ENCODE assay signal across 20 cellular contexts in the genomic region with DNA sequence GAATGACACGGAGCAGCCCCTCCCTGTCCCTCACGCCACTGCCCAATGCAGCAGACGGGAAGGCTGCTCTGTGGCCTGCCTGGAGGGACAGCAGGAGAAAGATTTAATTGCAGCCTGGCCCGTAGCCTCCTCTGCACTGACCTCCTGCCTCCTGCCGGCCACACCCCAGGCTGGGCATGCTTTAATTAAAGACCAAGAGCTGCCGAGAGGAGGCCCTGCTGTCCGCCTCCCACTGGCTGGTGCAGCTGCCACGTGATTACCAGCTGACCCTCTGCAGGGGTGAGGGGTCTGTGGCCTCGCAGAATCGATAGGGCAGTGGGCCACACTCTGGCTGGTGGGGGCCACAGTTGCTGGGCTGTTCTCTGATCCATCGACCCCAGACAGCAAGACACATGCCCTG.
"Had no signal": no experiment of that assay in that cellular context is flagged by ENCODE, and none has a peak within 500 bp of the region (broad histone marks: within the 10 kb centered on the region; RNA-seq: fewer than 3 reads in every experiment).

No MANE protein-coding gene starts in this region.

- H3K4me3 ChIP-seq: smooth muscle cell, tibial nerve had no signal

- H3K4me3 Mint-ChIP-seq: activated CD8-positive, alpha-beta memory T cell treated with anti-CD3 and anti-CD28 coated beads, Interleukin-2, amount 10 ng/mL, durations not matched to agents 7 days and 5 days; activated naive CD8-positive, alpha-beta T cell; activated T-cell treated with anti-CD3 and anti-CD28 coated beads, Interleukin-2, amount 50 U/mL, for 24 hours; brain; central memory CD8-positive, alpha-beta T cell; dendritic cell treated with granulocyte-macrophage colony-stimulating factor and Interleukin-4, amounts not matched to agents 40 ng/mL and 50 ng/mL, for 4 days; immature natural killer cell; natural killer cell treated with Interleukin-12 subunit alpha and Interleukin-12 subunit beta and Interleukin-15 and Interleukin-18, amount 100 ng/mL, for 72 hours; stimulated activated effector memory CD8-positive, alpha-beta T cell treated with anti-CD3 and anti-CD28 coated beads, Interleukin-12 subunit alpha, Interleukin-12 subunit beta, amount 100 ng/mL, for 72 hours; T-helper 2 cell treated with Interferon-gamma antibody and Interleukin-4, amounts not matched to agents 5 μg/mL and 100 μg/mL, for 36 hours had no signal

- H3K27me3 Mint-ChIP-seq: activated naive CD8-positive, alpha-beta T cell; brain had no signal

- H3K27ac Mint-ChIP-seq: activated CD8-positive, alpha-beta memory T cell treated with anti-CD3 and anti-CD28 coated beads, Interleukin-2, amount 10 ng/mL, durations not matched to agents 7 days and 5 days; activated naive CD8-positive, alpha-beta T cell; activated T-cell treated with anti-CD3 and anti-CD28 coated beads, Interleukin-2, amount 50 U/mL, for 24 hours; dendritic cell treated with granulocyte-macrophage colony-stimulating factor and Interleukin-4, amounts not matched to agents 40 ng/mL and 50 ng/mL, for 4 days; immature natural killer cell; natural killer cell treated with Interleukin-12 subunit alpha and Interleukin-12 subunit beta and Interleukin-15 and Interleukin-18, amount 100 ng/mL, for 72 hours; stimulated activated effector memory CD8-positive, alpha-beta T cell treated with anti-CD3 and anti-CD28 coated beads, Interleukin-12 subunit alpha, Interleukin-12 subunit beta, amount 100 ng/mL, for 72 hours; T-helper 2 cell treated with Interferon-gamma antibody and Interleukin-4, amounts not matched to agents 5 μg/mL and 100 μg/mL, for 36 hours had no signal

- H3K36me3 Mint-ChIP-seq: activated CD8-positive, alpha-beta memory T cell treated with anti-CD3 and anti-CD28 coated beads, Interleukin-2, amount 10 ng/mL, durations not matched to agents 7 days and 5 days; activated naive CD8-positive, alpha-beta T cell; brain; immature natural killer cell; natural killer cell treated with Interleukin-12 subunit alpha and Interleukin-12 subunit beta and Interleukin-15 and Interleukin-18, amount 100 ng/mL, for 72 hours; stimulated activated effector memory CD8-positive, alpha-beta T cell treated with anti-CD3 and anti-CD28 coated beads, Interleukin-12 subunit alpha, Interleukin-12 subunit beta, amount 100 ng/mL, for 72 hours had no signal

- H3K36me3 ChIP-seq: tibial nerve had no signal

- H3K79me2 ChIP-seq: parathyroid adenoma had no signal

- H3K9me3 Mint-ChIP-seq: activated T-cell treated with anti-CD3 and anti-CD28 coated beads, Interleukin-2, amount 50 U/mL, for 24 hours; central memory CD8-positive, alpha-beta T cell; dendritic cell treated with granulocyte-macrophage colony-stimulating factor and Interleukin-4, amounts not matched to agents 40 ng/mL and 50 ng/mL, for 4 days; immature natural killer cell; natural killer cell treated with Interleukin-12 subunit alpha and Interleukin-12 subunit beta and Interleukin-15 and Interleukin-18, amount 100 ng/mL, for 72 hours; stimulated activated effector memory CD8-positive, alpha-beta T cell treated with anti-CD3 and anti-CD28 coated beads, Interleukin-12 subunit alpha, Interleukin-12 subunit beta, amount 100 ng/mL, for 72 hours; T-helper 2 cell treated with Interferon-gamma antibody and Interleukin-4, amounts not matched to agents 5 μg/mL and 100 μg/mL, for 36 hours had no signal

- H2AFZ ChIP-seq: parathyroid adenoma had no signal

- H3K4me2 ChIP-seq: smooth muscle cell had no signal

- DNase-seq: activated CD4-positive, alpha-beta T cell treated with anti-CD3 and anti-CD28 coated beads for 1 hour; activated CD4-positive, alpha-beta T cell treated with anti-CD3 and anti-CD28 coated beads, Interleukin-2, amount 50 U/mL, for 48 hours; activated CD8-positive, alpha-beta memory T cell treated with anti-CD3 and anti-CD28 coated beads, Interleukin-2, amount 10 ng/mL, durations not matched to agents 7 days and 5 days; activated effector memory CD4-positive, alpha-beta T cell treated with anti-CD3 and anti-CD28 coated beads, Interleukin-2, amount 50 U/mL, for 16 hours; activated T-cell treated with anti-CD3 and anti-CD28 coated beads, Interleukin-2, amount 50 U/mL, for 24 hours; amygdala; erythroblast; immature natural killer cell; left cardiac atrium; mammary epithelial cell had no signal

- H3K4me1 Mint-ChIP-seq: activated CD8-positive, alpha-beta memory T cell treated with anti-CD3 and anti-CD28 coated beads, Interleukin-2, amount 10 ng/mL, durations not matched to agents 7 days and 5 days; central memory CD8-positive, alpha-beta T cell; immature natural killer cell; stimulated activated effector memory CD8-positive, alpha-beta T cell treated with anti-CD3 and anti-CD28 coated beads, Interleukin-12 subunit alpha, Interleukin-12 subunit beta, amount 100 ng/mL, for 72 hours had no signal

- H3K27me3 ChIP-seq: tibial nerve had no signal

- ATAC-seq: activated CD8-positive, alpha-beta memory T cell treated with anti-CD3 and anti-CD28 coated beads, Interleukin-2, amount 10 ng/mL, durations not matched to agents 7 days and 5 days; left cardiac atrium; stimulated activated effector memory CD8-positive, alpha-beta T cell treated with anti-CD3 and anti-CD28 coated beads, Interleukin-12 subunit alpha, Interleukin-12 subunit beta, amount 100 ng/mL, for 72 hours had no signal

- H3K9ac ChIP-seq: parathyroid adenoma had no signal

- H3K27ac ChIP-seq: parathyroid adenoma, tibial nerve had no signal
